In genomic region chr17:31857920-31858646, GRCh38 we compare ENCODE assay signal across 8 cellular contexts. TPM values are rescaled to one million over a fixed set of nuclear protein-coding genes. Genes with fewer than 3 reads are reported as not detected.
A peak's percentile ranks its signal among the peaks of the same experiment; 100 is the strongest.
DNase-seq lines count a peak whose midpoint lies in the region; ATAC-seq and TF ChIP-seq lines count a peak whose summit lies in the region.

No MANE protein-coding gene starts in this region.

- peaks cover 8 to 29% (median 19%) of the 10 kb centered on the region in 6 donors for H3K4me1 ChIP-seq in spleen

- H3K27me3 Mint-ChIP-seq in CD4-positive, alpha-beta T cell = no peaks in the 10 kb centered on the region
- no peaks in the 10 kb centered on the region for H3K27me3 Mint-ChIP-seq in activated naive CD8-positive, alpha-beta T cell treated with anti-CD3 and anti-CD28 coated beads, Interleukin-2, amount 10 ng/mL, durations not matched to agents 7 days and 5 days

- no peak for TF ChIP-seq CTCF in CD4-positive, alpha-beta T cell (IDR thresholded peaks at IDR 0.05)
- TF ChIP-seq CTCF in spleen (IDR thresholded peaks at IDR 0.05 in 8 of 11, conservative IDR thresholded peaks at IDR 0.05 in 3 of 11) (no peak), GM10266 (IDR thresholded peaks at IDR 0.05; ENCODE audit: control insufficient read depth, insufficient read depth, low read depth, missing control alignments) (no peak)

- POLR2A ChIA-PET in CD4-positive, alpha-beta T cell (lab: Charles Lee) = no interaction called here
- POLR2A ChIA-PET in activated naive CD8-positive, alpha-beta T cell treated with anti-CD3 and anti-CD28 coated beads, Interleukin-2, amount 10 ng/mL, durations not matched to agents 7 days and 5 days (lab: Charles Lee) = interaction anchor here (0.7 kb wide), 1 partner anchor 78 kb away, joined by 4 read pairs; no protein-coding TSS in a partner anchor

- peak in 1 of 10 experiments; percentile 1 for DNase-seq in CD4-positive, alpha-beta T cell
- no peak for DNase-seq in activated naive CD8-positive, alpha-beta T cell treated with anti-CD3 and anti-CD28 coated beads, Interleukin-2, amount 10 ng/mL, durations not matched to agents 7 days and 5 days
- DNase-seq in spleen (no peak), GM10266 (ENCODE audit: extremely low spot score) (no peak)

- no peak overlapping the region for H3K27ac Mint-ChIP-seq in CD4-positive, alpha-beta T cell
- H3K27ac Mint-ChIP-seq in activated naive CD8-positive, alpha-beta T cell treated with anti-CD3 and anti-CD28 coated beads, Interleukin-2, amount 10 ng/mL, durations not matched to agents 7 days and 5 days = peak overlapping the region; percentile 59

- H3K36me3 ChIP-seq in spleen = peaks cover 0 to 40% (median 15%) of the 10 kb centered on the region in 6 donors

- H3K4me1 Mint-ChIP-seq in CD4-positive, alpha-beta T cell (ENCODE audit: low read depth) = peaks cover 16% of the 10 kb centered on the region
- H3K4me1 Mint-ChIP-seq in activated naive CD8-positive, alpha-beta T cell treated with anti-CD3 and anti-CD28 coated beads, Interleukin-2, amount 10 ng/mL, durations not matched to agents 7 days and 5 days = peaks cover 15% of the 10 kb centered on the region

- CTCF ChIA-PET in CD4-positive, alpha-beta T cell (lab: Charles Lee) = interaction anchor here (2.1 kb wide), 1 partner anchor 43 kb away, joined by 15 read pairs; the partner anchor contains the start of gene UTP6

- H3K4me3 ChIP-seq in iPS-18c (ENCODE audit: insufficient read depth, low read depth, low read length) (peak overlapping the region; percentile 59), spleen (peak overlapping the region; percentile 72 to 91 (median 80))

- peaks cover 6% of the 10 kb centered on the region for H3K36me3 Mint-ChIP-seq in CD4-positive, alpha-beta T cell (ENCODE audit: low read depth)
- peaks cover 6% of the 10 kb centered on the region for H3K36me3 Mint-ChIP-seq in activated naive CD8-positive, alpha-beta T cell treated with anti-CD3 and anti-CD28 coated beads, Interleukin-2, amount 10 ng/mL, durations not matched to agents 7 days and 5 days

- no peaks in the 10 kb centered on the region for H3K9me3 Mint-ChIP-seq in CD4-positive, alpha-beta T cell
- no peaks in the 10 kb centered on the region for H3K9me3 Mint-ChIP-seq in activated naive CD8-positive, alpha-beta T cell treated with anti-CD3 and anti-CD28 coated beads, Interleukin-2, amount 10 ng/mL, durations not matched to agents 7 days and 5 days

- no peak overlapping the region for H3K27ac ChIP-seq in CD4-positive, alpha-beta T cell (ENCODE audit: low read depth, low read length)
- H3K27ac ChIP-seq in spleen = peak overlapping the region in 5 of 8 donors; percentile 65 to 88 (median 81)

- no peak for TF ChIP-seq POLR2A in spleen (IDR thresholded peaks at IDR 0.05)

- H3K9me3 ChIP-seq in CD4-positive, alpha-beta T cell (ENCODE audit: control insufficient read depth, low read length) = no peaks in the 10 kb centered on the region
- H3K9me3 ChIP-seq in iPS-18c (ENCODE audit: control insufficient read depth, insufficient read depth, low read length) = no peaks in the 10 kb centered on the region
- H3K9me3 ChIP-seq in spleen = no peaks in the 10 kb centered on the region

- intact Hi-C loops in CD4-positive, alpha-beta T cell (cut with DNase I, micrococcal nuclease) = loop anchor here in 1 of 2 experiments (2.0 to 5.0 kb wide), 3 partner anchors 79 to 1019 kb away; partner anchors contain the start of genes MYO1D and SUZ12
- intact Hi-C loops in spleen (cut with DNase I; ENCODE audit: low total_unique reads) = no loop called here

- ATAC-seq in CD4-positive, alpha-beta T cell (ENCODE audit: poor library complexity) = peak; percentile 42
- ATAC-seq in HG02943 (IDR thresholded peaks at IDR 0.05; ENCODE audit: low read depth, unreplicated experiment) = peak; percentile 9
- ATAC-seq in activated naive CD8-positive, alpha-beta T cell treated with anti-CD3 and anti-CD28 coated beads, Interleukin-2, amount 10 ng/mL, durations not matched to agents 7 days and 5 days (ENCODE audit: low read depth) = no peak
- ATAC-seq in HG03095 (IDR thresholded peaks at IDR 0.05; ENCODE audit: unreplicated experiment) = no peak
- no peak for ATAC-seq in GM21576 (IDR thresholded peaks at IDR 0.05; ENCODE audit: unreplicated experiment)

- no peaks in the 10 kb centered on the region for H3K27me3 ChIP-seq in CD4-positive, alpha-beta T cell (ENCODE audit: control insufficient read depth, insufficient read depth, low read length)
- no peaks in the 10 kb centered on the region for H3K27me3 ChIP-seq in spleen (replicated peaks in 1 of 7)

- peak overlapping the region; percentile 54 for H3K4me3 Mint-ChIP-seq in CD4-positive, alpha-beta T cell
- peak overlapping the region; percentile 70 for H3K4me3 Mint-ChIP-seq in activated naive CD8-positive, alpha-beta T cell treated with anti-CD3 and anti-CD28 coated beads, Interleukin-2, amount 10 ng/mL, durations not matched to agents 7 days and 5 days

- 32 to 48% (median 36%) methylated on average over 13 of the region's 13 CpGs for WGBS in spleen, 5 donors

RNA-seq across cellular contexts. Expression of gene COPRS, which starts 1.0 kb away (rescaled TPM):
- total RNA-seq in CD4-positive, alpha-beta T cell = 1 to 10 TPM; 2.2 to 2.3 TPM
- 10 to 100 TPM; 11.9 to 12.6 TPM for total RNA-seq in activated naive CD8-positive, alpha-beta T cell treated with anti-CD3 and anti-CD28 coated beads, Interleukin-2, amount 10 ng/mL, durations not matched to agents 7 days and 5 days
- 10 to 100 TPM; 16.4 to 43.3 (median 21.0) TPM for total RNA-seq in spleen
- 10 to 100 TPM; 33.0 to 51.3 (median 48.4) TPM for polyA plus RNA-seq in spleen

RNA-seq across cellular contexts. Expression of gene UTP6, which starts 43.4 kb away (rescaled TPM):
- 10 to 100 TPM; 16.8 to 17.2 TPM for total RNA-seq in CD4-positive, alpha-beta T cell
- 10 to 100 TPM; 63.7 to 73.8 TPM for total RNA-seq in activated naive CD8-positive, alpha-beta T cell treated with anti-CD3 and anti-CD28 coated beads, Interleukin-2, amount 10 ng/mL, durations not matched to agents 7 days and 5 days
- 10 to 100 TPM; 38.0 to 75.2 (median 51.4) TPM for total RNA-seq in spleen
- polyA plus RNA-seq in spleen = 100 to 1,000 TPM in 1 of 3 donors, 10 to 100 TPM in 2; 77.6 to 141 (median 87.0) TPM

Comparison
In these comparisons a context has a peak if more than half of its experiments do, and no peak if none do; other contexts are left out.
1. ATAC-seq: peak in CD4-positive, alpha-beta T cell (single experiment) and HG02943 (single experiment); none in activated naive CD8-positive, alpha-beta T cell treated with anti-CD3 and anti-CD28 coated beads, Interleukin-2, amount 10 ng/mL, durations not matched to agents 7 days and 5 days (single experiment), HG03095 (single experiment) and GM21576 (single experiment).